In the genomic region with DNA sequence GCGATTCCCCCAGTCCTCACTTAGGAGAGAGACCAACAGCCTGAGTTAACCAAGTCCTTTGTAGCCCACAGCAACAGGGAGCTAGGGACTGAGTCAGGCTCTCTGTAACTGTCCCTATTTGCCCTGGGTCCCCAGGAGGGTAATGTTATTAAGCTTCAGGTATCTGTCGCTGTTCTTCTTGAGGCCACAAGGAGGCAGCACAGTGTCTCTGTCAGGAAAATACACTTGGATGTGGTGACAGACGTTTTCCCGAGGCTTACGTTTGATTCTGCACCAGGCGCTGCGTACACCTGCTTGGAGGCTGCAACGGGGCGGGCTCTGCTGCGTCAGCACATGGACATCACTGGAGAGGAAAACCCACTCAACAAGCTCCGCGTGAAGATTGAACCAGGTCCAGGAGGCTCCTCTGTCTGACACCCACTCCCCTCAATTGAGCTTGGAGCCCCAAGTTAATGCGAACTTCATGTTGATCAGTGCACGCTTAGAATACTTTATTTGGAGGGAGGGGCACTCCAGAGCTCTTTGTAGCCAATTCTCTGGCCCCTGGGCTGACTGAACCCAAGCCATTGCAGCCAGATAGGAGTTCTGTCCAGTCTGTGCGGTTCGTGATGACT, we compare ENCODE assay signal across 9 cellular contexts. TPM values are rescaled to one million over a fixed set of nuclear protein-coding genes. Genes with fewer than 3 reads are reported as not detected.
DNase-seq lines count a peak whose midpoint lies in the region; ATAC-seq, FAIRE-seq and TF ChIP-seq lines count a peak whose summit lies in the region.
"Had no signal": no experiment of that assay in that cellular context is flagged by ENCODE, and none has a peak within 500 bp of the region (broad histone marks: within the 10 kb centered on the region; RNA-seq: fewer than 3 reads in every experiment).

No MANE protein-coding gene starts in this region.

- POLR2A ChIA-PET in K562 (lab: Yijun Ruan, JAX) = interaction anchor here (0.6 to 3.9 kb wide), 23 partner anchors 8 to 170 kb away, joined by 3 to 21 read pairs (median 4); a partner anchor contains a TSS

- ATAC-seq in K562 = peak; percentile 93
- no peak for ATAC-seq in GM18858 (IDR thresholded peaks at IDR 0.05; ENCODE audit: unreplicated experiment)
- ATAC-seq in GM18873 (IDR thresholded peaks at IDR 0.05; ENCODE audit: low FRiP score, unreplicated experiment) = no peak

- FAIRE-seq in K562 (lab: Jason Lieb, UNC) = peak; percentile 98

- H4K20me1 ChIP-seq in K562 (replicated peaks; ENCODE audit: control insufficient read depth, insufficient read depth, low read length) = no peaks in the 10 kb centered on the region; the same call in 1 of the 2 replicates

- peaks cover 3% of the 10 kb centered on the region for H3K4me1 ChIP-seq in NT2/D1 (ENCODE audit: insufficient read depth, insufficient read length)
- H3K4me1 ChIP-seq in K562 (replicated peaks in 1 of 2; ENCODE audit: control insufficient read depth in 2 of 2, insufficient read depth in 2 of 2, low read length in 2 of 2) = no peaks in the 10 kb centered on the region; a peak in 1 of 5 replicates

- 59% methylated on average over 16 of the region's 16 CpGs for WGBS in K562 (ENCODE audit: insufficient coverage, low coverage, missing lambda C conversion rate)

- peak; percentile 56 for DNase-seq in DMS79 (lab: John Stamatoyannopoulos, UW)
- DNase-seq in NT2/D1 (ENCODE audit: low read depth, low spot score) = peak; percentile 79
- DNase-seq in K562 (ENCODE audit: extremely low read depth in 1 of 4, low spot score in 3 of 4) = peak; percentile 76 to 81 (median 78)
- peak; percentile 71 for DNase-seq in islet precursor cell
- peak; percentile 68 for DNase-seq in superior temporal gyrus (ENCODE audit: extremely low spot score)
- DNase-seq: right cardiac atrium had no signal

- CTCF ChIA-PET in K562 (lab: Yijun Ruan, JAX; ENCODE audit: low intra/inter-chr PET ratio) = interaction anchor here (0.6 to 4.9 kb wide), 9 partner anchors 10 to 147 kb away, joined by 3 to 52 read pairs (median 4); a partner anchor contains a TSS

- H3K27ac ChIP-seq in K562 (ENCODE audit: extremely low read depth, low read depth, low read length) = no peak overlapping the region

- BruUV-seq in K562 (replicated peaks; lab: Mats Ljungman, UMichigan) = no TSS peak

- H3K9me3 ChIP-seq in NT2/D1 (ENCODE audit: insufficient read depth, low read length) (no peaks in the 10 kb centered on the region), K562 (replicated peaks; ENCODE audit: control insufficient read depth, insufficient read depth, low read depth, low read length) (no peaks in the 10 kb centered on the region)

- no peaks in the 10 kb centered on the region for H3K79me2 ChIP-seq in K562 (ENCODE audit: control insufficient read depth, insufficient read depth, low read length)

- H3K9ac ChIP-seq in NT2/D1 (ENCODE audit: insufficient read length, low read depth) (no peak overlapping the region), K562 (ENCODE audit: insufficient read depth in 1 of 2, low read depth in 2 of 2, low read length in 2 of 2) (no peak overlapping the region)

- H2AFZ ChIP-seq in K562 (ENCODE audit: low read depth, low read length) = no peak overlapping the region

- H3K27me3 ChIP-seq in NT2/D1 (ENCODE audit: insufficient read depth, insufficient read length) (no peaks in the 10 kb centered on the region), K562 (ENCODE audit: control insufficient read depth in 2 of 2, insufficient read depth in 2 of 2, low read length in 2 of 2) (no peaks in the 10 kb centered on the region)

- intact Hi-C loops in K562 (cut with micrococcal nuclease) = loop anchor here (1.0 kb wide), 1 partner anchor 120 kb away; no protein-coding TSS in a partner anchor

- H3K36me3 ChIP-seq in NT2/D1 (ENCODE audit: insufficient read depth, insufficient read length, low read length) (peaks cover 87% of the 10 kb centered on the region), K562 (ENCODE audit: control insufficient read depth, insufficient read depth, low read length) (peaks cover 86% of the 10 kb centered on the region)

- in situ Hi-C loops in K562 (cut with MboI) = loop anchor here (5.0 kb wide), 1 partner anchor 123 kb away; a partner anchor contains a TSS

- peak; percentile 91 to 93 (median 93) for TF ChIP-seq CTCF in K562 (IDR thresholded peaks at IDR 0.05 in 2 of 3, conservative IDR thresholded peaks at IDR 0.05 in 1 of 3; ENCODE audit: insufficient read depth in 2 of 3, low read depth in 1 of 3, low read length in 3 of 3)

- TF ChIP-seq EP300 in Ishikawa (IDR thresholded peaks at IDR 0.05; ENCODE audit: borderline replicate concordance) = no peak
- no peak for TF ChIP-seq EP300 in K562 (IDR thresholded peaks at IDR 0.05; ENCODE audit: low read length)

- H3K4me3 ChIP-seq in NT2/D1 (ENCODE audit: insufficient read length, low read depth) (no peak overlapping the region), K562 (no peak overlapping the region)

- no peak overlapping the region for H3K4me2 ChIP-seq in K562 (ENCODE audit: insufficient read depth, low read length)

- TF ChIP-seq POLR2A in K562 (conservative IDR thresholded peaks at IDR 0.05) = no peak

- no peaks in the 10 kb centered on the region for H3K9me1 ChIP-seq in K562 (ENCODE audit: control insufficient read depth, insufficient read depth, low read length)

- TF ChIP-seq RAD21 in Ishikawa (IDR thresholded peaks at IDR 0.05; ENCODE audit: low read depth) = peak; percentile 86
- TF ChIP-seq RAD21 in K562 (CRISPR knock-in tag; conservative IDR thresholded peaks at IDR 0.05 in 1 of 2, IDR thresholded peaks at IDR 0.05 in 1 of 2) = peak; percentile 73 to 86

RNA-seq across cellular contexts. Expression of a gene that starts 10.7 kb away (rescaled TPM):
- 1.2 and 3.1 TPM in 2 replicates for total RNA-seq in K562 (2011; cell fraction: chromatin; rRNA removed; ENCODE audit: low replicate concordance)
- 1.8 and 2.3 TPM in 2 replicates for total RNA-seq in K562 (2011; cell fraction: nucleolus; rRNA removed)
- 0.73 and 1.3 TPM in 2 replicates for total RNA-seq in K562 (2011; cell fraction: nucleoplasm; rRNA removed)
- 0.16 TPM in 1 of 2 replicates, not detected in the other for total RNA-seq in K562 (2014; rRNA removed)
- 0.07 TPM in 1 of 2 replicates, not detected in the other for total RNA-seq in K562 (2014; rRNA removed; fragmentation: Illumina TruSeq; extraction: Trizol)
- total RNA-seq in K562 (2015; rRNA removed; fragmentation: Illumina TruSeq; extraction: Trizol) = 0.07 and 0.15 TPM in 2 replicates
- total RNA-seq in K562 (2021) = 0.63 and 1.2 TPM in 2 replicates
- 0.47 and 0.87 TPM in 2 replicates for polyA plus RNA-seq in K562 (2011; rRNA removed)
- 0.94 and 1.2 TPM in 2 replicates for polyA plus RNA-seq in K562 (2011; cell fraction: cytosol; rRNA removed)
- 1.6 and 2.7 TPM in 2 replicates for polyA plus RNA-seq in K562 (2011; cell fraction: nucleus; rRNA removed)
- polyA plus RNA-seq in K562 (2012) = 0.35 and 1.9 TPM in 2 replicates
- polyA plus RNA-seq in K562 (2014; fragmentation: Illumina TruSeq; extraction: Trizol) = 0.15 TPM in 1 of 2 replicates, not detected in the other
- not detected for polyA plus RNA-seq in K562 (2014; fragmentation: Nextera tagmentation; extraction: Ambion mirVana)
- polyA plus RNA-seq in K562 (2014; rRNA removed) = 0.03 TPM in 1 of 2 replicates, not detected in the other
- 0.21 and 0.54 TPM in 2 replicates for polyA minus RNA-seq in K562 (2011; rRNA and poly(A)+ RNA removed)
- polyA minus RNA-seq in K562 (2011; cell fraction: cytosol; rRNA and poly(A)+ RNA removed) = 0.67 TPM in 1 of 2 replicates, not detected in the other
- 0.94 and 1.00 TPM in 2 replicates for polyA minus RNA-seq in K562 (2011; cell fraction: nucleus; rRNA and poly(A)+ RNA removed)

RNA-seq across cellular contexts. Expression of a gene that starts 17.3 kb away (rescaled TPM):
- total RNA-seq in K562 (2011; cell fraction: chromatin; rRNA removed; ENCODE audit: low replicate concordance) = 80.9 and 81.4 TPM in 2 replicates
- 51.8 and 56.9 TPM in 2 replicates for total RNA-seq in K562 (2011; cell fraction: nucleolus; rRNA removed)
- 46.3 and 49.2 TPM in 2 replicates for total RNA-seq in K562 (2011; cell fraction: nucleoplasm; rRNA removed)
- total RNA-seq in K562 (2014; rRNA removed) = 64.4 and 76.9 TPM in 2 replicates
- total RNA-seq in K562 (2014; rRNA removed; fragmentation: Illumina TruSeq; extraction: Trizol) = 51.4 and 56.3 TPM in 2 replicates
- total RNA-seq in K562 (2015; rRNA removed; fragmentation: Illumina TruSeq; extraction: Trizol) = 61.6 and 63.4 TPM in 2 replicates
- 85.1 and 85.9 TPM in 2 replicates for total RNA-seq in K562 (2021)
- polyA plus RNA-seq in K562 (2011; rRNA removed) = 47.7 and 102 TPM in 2 replicates
- polyA plus RNA-seq in K562 (2011; cell fraction: cytosol; rRNA removed) = 51.2 and 51.7 TPM in 2 replicates
- polyA plus RNA-seq in K562 (2011; cell fraction: nucleus; rRNA removed) = 83.3 and 107 TPM in 2 replicates
- polyA plus RNA-seq in K562 (2012) = 97.9 and 111 TPM in 2 replicates
- polyA plus RNA-seq in K562 (2014; fragmentation: Illumina TruSeq; extraction: Trizol) = 119 and 131 TPM in 2 replicates
- 10 to 100 TPM; 27.5 to 35.1 TPM for polyA plus RNA-seq in K562 (2014; fragmentation: Nextera tagmentation; extraction: Ambion mirVana)
- 63.5 and 70.8 TPM in 2 replicates for polyA plus RNA-seq in K562 (2014; rRNA removed)
- 40.3 and 59.5 TPM in 2 replicates for polyA minus RNA-seq in K562 (2011; rRNA and poly(A)+ RNA removed)
- 46.6 and 57.6 TPM in 2 replicates for polyA minus RNA-seq in K562 (2011; cell fraction: cytosol; rRNA and poly(A)+ RNA removed)
- polyA minus RNA-seq in K562 (2011; cell fraction: nucleus; rRNA and poly(A)+ RNA removed) = 16.6 and 28.9 TPM in 2 replicates

RNA-seq across cellular contexts. Expression of a gene that starts 44.4 kb away (rescaled TPM):
- total RNA-seq in K562 (2011; cell fraction: chromatin; rRNA removed; ENCODE audit: low replicate concordance) = 89.8 and 171 TPM in 2 replicates
- total RNA-seq in K562 (2011; cell fraction: nucleolus; rRNA removed) = 62.5 and 62.7 TPM in 2 replicates
- total RNA-seq in K562 (2011; cell fraction: nucleoplasm; rRNA removed) = 108 and 147 TPM in 2 replicates
- total RNA-seq in K562 (2014; rRNA removed) (116 and 131 TPM in 2 replicates), K562 (2014; rRNA removed; fragmentation: Illumina TruSeq; extraction: Trizol) (226 and 256 TPM in 2 replicates), K562 (2015; rRNA removed; fragmentation: Illumina TruSeq; extraction: Trizol) (158 and 173 TPM in 2 replicates), K562 (2021) (179 and 180 TPM in 2 replicates)
- polyA plus RNA-seq in K562 (2011; rRNA removed) (197 and 262 TPM in 2 replicates), K562 (2014; fragmentation: Illumina TruSeq; extraction: Trizol) (146 and 154 TPM in 2 replicates), K562 (2014; fragmentation: Nextera tagmentation; extraction: Ambion mirVana) (100 to 1,000 TPM; 676 to 744 TPM), K562 (2014; rRNA removed) (155 and 178 TPM in 2 replicates)
- 61.6 and 97.5 TPM in 2 replicates for polyA plus RNA-seq in K562 (2011; cell fraction: cytosol; rRNA removed)
- polyA plus RNA-seq in K562 (2011; cell fraction: nucleus; rRNA removed) = 58.4 and 74.7 TPM in 2 replicates
- 85.8 and 148 TPM in 2 replicates for polyA plus RNA-seq in K562 (2012)
- polyA minus RNA-seq in K562 (2011; rRNA and poly(A)+ RNA removed) = 94.8 and 116 TPM in 2 replicates
- 31.9 and 42.0 TPM in 2 replicates for polyA minus RNA-seq in K562 (2011; cell fraction: cytosol; rRNA and poly(A)+ RNA removed)
- polyA minus RNA-seq in K562 (2011; cell fraction: nucleus; rRNA and poly(A)+ RNA removed) = 29.8 and 43.9 TPM in 2 replicates

RNA-seq across cellular contexts. Expression of a gene that starts 53.4 kb away (rescaled TPM):
- total RNA-seq in K562 (2011; cell fraction: chromatin; rRNA removed; ENCODE audit: low replicate concordance) = 0.65 and 1.6 TPM in 2 replicates
- 1.4 and 1.7 TPM in 2 replicates for total RNA-seq in K562 (2011; cell fraction: nucleolus; rRNA removed)
- 0.92 and 1.5 TPM in 2 replicates for total RNA-seq in K562 (2011; cell fraction: nucleoplasm; rRNA removed)
- total RNA-seq in K562 (2014; rRNA removed) (0.54 and 0.69 TPM in 2 replicates), K562 (2014; rRNA removed; fragmentation: Illumina TruSeq; extraction: Trizol) (0.16 and 0.22 TPM in 2 replicates), K562 (2015; rRNA removed; fragmentation: Illumina TruSeq; extraction: Trizol) (0.15 and 0.22 TPM in 2 replicates), K562 (2021) (0.42 and 0.54 TPM in 2 replicates)
- polyA plus RNA-seq in K562 (2011; rRNA removed) (0.28 and 0.43 TPM in 2 replicates), K562 (2014; fragmentation: Illumina TruSeq; extraction: Trizol) (0.40 and 0.45 TPM in 2 replicates), K562 (2014; fragmentation: Nextera tagmentation; extraction: Ambion mirVana) (under 1 TPM in 1 of 2 experiments, not detected in 1; 0.03 TPM), K562 (2014; rRNA removed) (0.33 and 0.39 TPM in 2 replicates)
- polyA plus RNA-seq in K562 (2011; cell fraction: cytosol; rRNA removed) = 0.24 and 0.48 TPM in 2 replicates
- polyA plus RNA-seq in K562 (2011; cell fraction: nucleus; rRNA removed) = 0.65 and 1.5 TPM in 2 replicates
- 0.33 and 0.69 TPM in 2 replicates for polyA plus RNA-seq in K562 (2012)
- 0.27 and 0.60 TPM in 2 replicates for polyA minus RNA-seq in K562 (2011; rRNA and poly(A)+ RNA removed)
- polyA minus RNA-seq in K562 (2011; cell fraction: cytosol; rRNA and poly(A)+ RNA removed) = 0.38 TPM in 1 of 2 replicates, not detected in the other
- polyA minus RNA-seq in K562 (2011; cell fraction: nucleus; rRNA and poly(A)+ RNA removed) = 0.56 and 0.81 TPM in 2 replicates
